Comparison of ENCODE assay signal across 1 cellular context in the genomic region with DNA sequence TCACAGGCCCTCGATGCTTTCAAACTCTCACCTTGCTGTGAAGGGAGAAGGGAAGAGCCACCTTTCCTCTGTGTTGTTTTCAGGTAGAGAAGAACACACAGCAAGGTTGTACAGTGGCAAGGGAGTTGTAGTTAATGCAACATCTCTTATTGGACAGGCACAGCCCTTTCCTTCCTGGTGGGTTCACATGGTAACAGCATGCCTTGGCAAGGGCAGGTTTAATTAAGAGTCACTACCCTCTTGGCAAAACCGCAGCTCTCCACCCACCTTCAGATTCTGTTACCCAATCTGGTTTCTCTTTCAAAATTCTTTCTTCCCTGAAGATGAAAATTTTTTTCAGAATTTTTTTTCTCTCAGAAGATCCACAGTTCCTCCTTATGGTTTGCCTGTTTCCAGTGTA.
TF ChIP-seq lines count a peak whose summit lies in the region.

No MANE protein-coding gene starts in this region.

TF ChIP-seq in H1, 55 proteins besides CTCF, POLR2A, EP300 and RAD21 (continued from another document):
- TF ChIP-seq, protein P1, sequence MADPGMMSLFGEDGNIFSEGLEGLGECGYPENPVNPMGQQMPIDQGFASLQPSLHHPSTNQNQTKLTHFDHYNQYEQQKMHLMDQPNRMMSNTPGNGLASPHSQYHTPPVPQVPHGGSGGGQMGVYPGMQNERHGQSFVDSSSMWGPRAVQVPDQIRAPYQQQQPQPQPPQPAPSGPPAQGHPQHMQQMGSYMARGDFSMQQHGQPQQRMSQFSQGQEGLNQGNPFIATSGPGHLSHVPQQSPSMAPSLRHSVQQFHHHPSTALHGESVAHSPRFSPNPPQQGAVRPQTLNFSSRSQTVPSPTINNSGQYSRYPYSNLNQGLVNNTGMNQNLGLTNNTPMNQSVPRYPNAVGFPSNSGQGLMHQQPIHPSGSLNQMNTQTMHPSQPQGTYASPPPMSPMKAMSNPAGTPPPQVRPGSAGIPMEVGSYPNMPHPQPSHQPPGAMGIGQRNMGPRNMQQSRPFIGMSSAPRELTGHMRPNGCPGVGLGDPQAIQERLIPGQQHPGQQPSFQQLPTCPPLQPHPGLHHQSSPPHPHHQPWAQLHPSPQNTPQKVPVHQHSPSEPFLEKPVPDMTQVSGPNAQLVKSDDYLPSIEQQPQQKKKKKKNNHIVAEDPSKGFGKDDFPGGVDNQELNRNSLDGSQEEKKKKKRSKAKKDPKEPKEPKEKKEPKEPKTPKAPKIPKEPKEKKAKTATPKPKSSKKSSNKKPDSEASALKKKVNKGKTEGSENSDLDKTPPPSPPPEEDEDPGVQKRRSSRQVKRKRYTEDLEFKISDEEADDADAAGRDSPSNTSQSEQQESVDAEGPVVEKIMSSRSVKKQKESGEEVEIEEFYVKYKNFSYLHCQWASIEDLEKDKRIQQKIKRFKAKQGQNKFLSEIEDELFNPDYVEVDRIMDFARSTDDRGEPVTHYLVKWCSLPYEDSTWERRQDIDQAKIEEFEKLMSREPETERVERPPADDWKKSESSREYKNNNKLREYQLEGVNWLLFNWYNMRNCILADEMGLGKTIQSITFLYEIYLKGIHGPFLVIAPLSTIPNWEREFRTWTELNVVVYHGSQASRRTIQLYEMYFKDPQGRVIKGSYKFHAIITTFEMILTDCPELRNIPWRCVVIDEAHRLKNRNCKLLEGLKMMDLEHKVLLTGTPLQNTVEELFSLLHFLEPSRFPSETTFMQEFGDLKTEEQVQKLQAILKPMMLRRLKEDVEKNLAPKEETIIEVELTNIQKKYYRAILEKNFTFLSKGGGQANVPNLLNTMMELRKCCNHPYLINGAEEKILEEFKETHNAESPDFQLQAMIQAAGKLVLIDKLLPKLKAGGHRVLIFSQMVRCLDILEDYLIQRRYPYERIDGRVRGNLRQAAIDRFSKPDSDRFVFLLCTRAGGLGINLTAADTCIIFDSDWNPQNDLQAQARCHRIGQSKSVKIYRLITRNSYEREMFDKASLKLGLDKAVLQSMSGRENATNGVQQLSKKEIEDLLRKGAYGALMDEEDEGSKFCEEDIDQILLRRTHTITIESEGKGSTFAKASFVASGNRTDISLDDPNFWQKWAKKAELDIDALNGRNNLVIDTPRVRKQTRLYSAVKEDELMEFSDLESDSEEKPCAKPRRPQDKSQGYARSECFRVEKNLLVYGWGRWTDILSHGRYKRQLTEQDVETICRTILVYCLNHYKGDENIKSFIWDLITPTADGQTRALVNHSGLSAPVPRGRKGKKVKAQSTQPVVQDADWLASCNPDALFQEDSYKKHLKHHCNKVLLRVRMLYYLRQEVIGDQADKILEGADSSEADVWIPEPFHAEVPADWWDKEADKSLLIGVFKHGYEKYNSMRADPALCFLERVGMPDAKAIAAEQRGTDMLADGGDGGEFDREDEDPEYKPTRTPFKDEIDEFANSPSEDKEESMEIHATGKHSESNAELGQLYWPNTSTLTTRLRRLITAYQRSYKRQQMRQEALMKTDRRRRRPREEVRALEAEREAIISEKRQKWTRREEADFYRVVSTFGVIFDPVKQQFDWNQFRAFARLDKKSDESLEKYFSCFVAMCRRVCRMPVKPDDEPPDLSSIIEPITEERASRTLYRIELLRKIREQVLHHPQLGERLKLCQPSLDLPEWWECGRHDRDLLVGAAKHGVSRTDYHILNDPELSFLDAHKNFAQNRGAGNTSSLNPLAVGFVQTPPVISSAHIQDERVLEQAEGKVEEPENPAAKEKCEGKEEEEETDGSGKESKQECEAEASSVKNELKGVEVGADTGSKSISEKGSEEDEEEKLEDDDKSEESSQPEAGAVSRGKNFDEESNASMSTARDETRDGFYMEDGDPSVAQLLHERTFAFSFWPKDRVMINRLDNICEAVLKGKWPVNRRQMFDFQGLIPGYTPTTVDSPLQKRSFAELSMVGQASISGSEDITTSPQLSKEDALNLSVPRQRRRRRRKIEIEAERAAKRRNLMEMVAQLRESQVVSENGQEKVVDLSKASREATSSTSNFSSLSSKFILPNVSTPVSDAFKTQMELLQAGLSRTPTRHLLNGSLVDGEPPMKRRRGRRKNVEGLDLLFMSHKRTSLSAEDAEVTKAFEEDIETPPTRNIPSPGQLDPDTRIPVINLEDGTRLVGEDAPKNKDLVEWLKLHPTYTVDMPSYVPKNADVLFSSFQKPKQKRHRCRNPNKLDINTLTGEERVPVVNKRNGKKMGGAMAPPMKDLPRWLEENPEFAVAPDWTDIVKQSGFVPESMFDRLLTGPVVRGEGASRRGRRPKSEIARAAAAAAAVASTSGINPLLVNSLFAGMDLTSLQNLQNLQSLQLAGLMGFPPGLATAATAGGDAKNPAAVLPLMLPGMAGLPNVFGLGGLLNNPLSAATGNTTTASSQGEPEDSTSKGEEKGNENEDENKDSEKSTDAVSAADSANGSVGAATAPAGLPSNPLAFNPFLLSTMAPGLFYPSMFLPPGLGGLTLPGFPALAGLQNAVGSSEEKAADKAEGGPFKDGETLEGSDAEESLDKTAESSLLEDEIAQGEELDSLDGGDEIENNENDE (IDR thresholded peaks at IDR 0.05; ENCODE audit: insufficient replicate concordance, low read length): no peak
- TF ChIP-seq HDAC2 (IDR thresholded peaks at IDR 0.05; ENCODE audit: borderline replicate concordance in 1 of 2, low read depth in 2 of 2, low read length in 2 of 2): no peak
- no peak for TF ChIP-seq FOSL1 (IDR thresholded peaks at IDR 0.05; ENCODE audit: insufficient read depth, low read depth, low read length)
- TF ChIP-seq KDM4A (IDR thresholded peaks at IDR 0.05; ENCODE audit: low read depth, low read length, severe bottlenecking): no peak
- no peak for TF ChIP-seq SP1 (IDR thresholded peaks at IDR 0.05; ENCODE audit: low read depth, low read length)
TF ChIP-seq in H1: peak in this region for 0.
